Comparison of ENCODE assay signal across 22 cellular contexts in the genomic region with DNA sequence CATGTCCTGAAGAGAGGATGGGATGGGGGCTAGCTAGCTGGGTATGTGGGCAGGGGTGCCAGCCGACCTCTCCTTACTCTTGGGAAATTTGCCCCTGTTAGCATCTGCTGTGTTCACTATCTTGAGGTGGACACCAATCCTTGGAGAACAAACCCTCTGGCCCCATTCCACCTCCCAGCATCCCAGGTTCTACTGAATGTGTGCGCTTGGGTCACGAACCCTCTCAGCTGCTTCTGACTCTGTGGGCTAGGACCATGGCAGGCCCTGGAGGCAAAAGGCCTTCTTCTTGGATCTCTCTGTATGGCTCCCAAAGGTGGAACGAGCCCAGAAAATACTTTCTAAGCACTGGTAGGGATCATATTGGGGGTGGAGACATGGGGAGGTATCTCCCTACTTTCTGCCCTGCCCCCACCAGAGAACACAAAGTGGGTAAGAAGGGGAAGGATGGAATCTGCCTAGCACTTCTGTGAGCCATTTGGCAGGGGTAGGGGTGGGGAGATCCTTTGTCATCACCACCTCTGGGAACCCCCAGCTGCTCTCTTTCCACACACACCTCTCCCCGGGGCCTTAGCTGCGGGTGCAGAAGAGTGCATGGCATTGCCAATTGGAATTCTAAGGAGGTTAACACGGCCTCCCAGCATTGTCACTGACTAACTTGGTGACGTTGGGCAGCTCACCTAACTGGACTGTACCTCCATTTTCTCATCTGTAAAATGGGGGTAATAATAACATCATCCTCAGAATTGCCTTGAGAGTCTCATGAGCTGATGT. TPM values are rescaled to one million over a fixed set of nuclear protein-coding genes. Genes with fewer than 3 reads are reported as not detected.
A peak's percentile ranks its signal among the peaks of the same experiment; 100 is the strongest.
DNase-seq lines count a peak whose midpoint lies in the region; ATAC-seq, FAIRE-seq and TF ChIP-seq lines count a peak whose summit lies in the region.
"Had no signal": no experiment of that assay in that cellular context is flagged by ENCODE, and none has a peak within 500 bp of the region (broad histone marks: within the 10 kb centered on the region; RNA-seq: fewer than 3 reads in every experiment).

No MANE protein-coding gene starts in this region.

- no peak for ATAC-seq in activated CD4-positive, CD25-positive, alpha-beta regulatory T cell treated with anti-CD3 and anti-CD28 coated beads, Interleukin-2, amount 50 U/mL, for 24 hours
- ATAC-seq: gastroesophageal sphincter; stimulated activated memory B cell treated with anti-CD40 and anti-IgM and Interleukin-4, amounts not matched to agents 10 μg/mL and 1 μg/mL and 100 μg/mL, for 72 hours had no signal

- H3K36me3 ChIP-seq in mesendoderm (ENCODE audit: control insufficient read depth, insufficient read depth, low read length) (no peaks in the 10 kb centered on the region), spleen (no peaks in the 10 kb centered on the region), vagina (no peaks in the 10 kb centered on the region)
- H3K36me3 ChIP-seq: gastroesophageal sphincter, prostate gland, upper lobe of left lung had no signal

- no peak overlapping the region for H3K18ac ChIP-seq in mesendoderm (ENCODE audit: low read length)

- peak; percentile 16 for DNase-seq in activated CD4-positive, CD25-positive, alpha-beta regulatory T cell treated with anti-CD3 and anti-CD28 coated beads, Interleukin-2, amount 50 U/mL, for 72 hours
- DNase-seq in coronary artery (ENCODE audit: low spot score) (peak; percentile 36), mesendoderm (no peak), spleen (peak; percentile 21), GM12891 (ENCODE audit: insufficient read length, low spot score) (no peak), foreskin melanocyte (no peak), vagina (ENCODE audit: extremely low spot score in 2 of 2) (no peak)
- DNase-seq: 8988T; activated CD4-positive, alpha-beta T cell treated with anti-CD3 and anti-CD28 coated beads, Interleukin-2, amount 50 U/mL, for 48 hours; activated naive CD4-positive, alpha-beta T cell treated with Interleukin-2 at 50 U/mL for 16 hours; CD4-positive, alpha-beta T cell; GM23248; HFFc6; naive B cell; NCI-H82; nucleus accumbens had no signal

- no peak overlapping the region for H4K5ac ChIP-seq in mesendoderm (ENCODE audit: low read length)

- H2AK5ac ChIP-seq in mesendoderm (ENCODE audit: low read length): no peak overlapping the region

- peaks cover 48% of the 10 kb centered on the region for H3K79me2 ChIP-seq in mesendoderm (ENCODE audit: control insufficient read depth, insufficient read depth, low read length)

- H3K27ac ChIP-seq in coronary artery (peak overlapping the region in 1 of 2 donors; percentile 13), mesendoderm (ENCODE audit: low read depth, low read length) (no peak overlapping the region), spleen (no peak overlapping the region), vagina (no peak overlapping the region)
- H3K27ac ChIP-seq: gastroesophageal sphincter, GM23248, prostate gland, upper lobe of left lung had no signal

- peak overlapping the region; percentile 51 for H3K23ac ChIP-seq in mesendoderm (ENCODE audit: low read length)

- H3K4ac ChIP-seq in mesendoderm (ENCODE audit: low read depth, low read length): no peak overlapping the region

- FAIRE-seq in GM12891 (lab: Jason Lieb, UNC): no peak
- FAIRE-seq: GM18507 had no signal

- peaks cover 28% of the 10 kb centered on the region for H3K79me1 ChIP-seq in mesendoderm (ENCODE audit: low read length)

- H3K9ac ChIP-seq in mesendoderm (ENCODE audit: low read length): no peak overlapping the region
- H3K9ac ChIP-seq: GM23248 had no signal

- H3K4me2 ChIP-seq in mesendoderm (ENCODE audit: low read length): no peak overlapping the region

- H3K56ac ChIP-seq in mesendoderm (ENCODE audit: low read length): no peak overlapping the region

- no peak overlapping the region for H2BK120ac ChIP-seq in mesendoderm (ENCODE audit: low read depth, low read length)

- no peak overlapping the region for H2BK5ac ChIP-seq in mesendoderm (ENCODE audit: low read length)

- no peaks in the 10 kb centered on the region for H3K27me3 ChIP-seq in mesendoderm (ENCODE audit: insufficient read depth, low read length, poor library complexity)
- peaks cover 0 to 67% (median 5%) of the 10 kb centered on the region in 7 donors for H3K27me3 ChIP-seq in spleen (replicated peaks in 1 of 7)
- H3K27me3 ChIP-seq in vagina: no peaks in the 10 kb centered on the region
- H3K27me3 ChIP-seq: gastroesophageal sphincter, upper lobe of left lung had no signal

- no peak overlapping the region for H4K8ac ChIP-seq in mesendoderm (ENCODE audit: low read depth, low read length)

- no peaks in the 10 kb centered on the region for H3K9me3 ChIP-seq in spleen
- H3K9me3 ChIP-seq in vagina: no peaks in the 10 kb centered on the region
- H3K9me3 ChIP-seq: gastroesophageal sphincter, prostate gland, upper lobe of left lung had no signal

- whole genome bisulfite sequencing in mesendoderm (ENCODE audit: extremely low coverage, insufficient coverage, low lambda C conversion rate): no CpG with 5 or more reads among the region's 8 CpGs
- WGBS in spleen, 5 donors: 83 to 91% (median 87%) methylated on average over 7 to 8 of the region's 8 CpGs

- TF ChIP-seq POLR2A in spleen (IDR thresholded peaks at IDR 0.05) (no peak), GM12891 (IDR thresholded peaks at IDR 0.05; ENCODE audit: low read depth, low read length) (no peak), vagina (IDR thresholded peaks at IDR 0.05) (no peak)

- H3K4me3 ChIP-seq in coronary artery (no peak overlapping the region), mesendoderm (ENCODE audit: low read length) (no peak overlapping the region), spleen (no peak overlapping the region), vagina (no peak overlapping the region)
- H3K4me3 ChIP-seq: gastroesophageal sphincter, GM23248, prostate gland, upper lobe of left lung had no signal

- intact Hi-C loops in spleen (cut with DNase I; ENCODE audit: low total_unique reads): no loop called here
- intact Hi-C loops in vagina (cut with DNase I): loop anchor here (10.0 kb wide), 1 partner anchor 45 kb away; no protein-coding TSS in a partner anchor

- TF ChIP-seq CTCF in coronary artery (IDR thresholded peaks at IDR 0.05): no peak
- TF ChIP-seq CTCF in spleen (IDR thresholded peaks at IDR 0.05 in 8 of 11, conservative IDR thresholded peaks at IDR 0.05 in 3 of 11): no peak
- TF ChIP-seq CTCF in vagina (IDR thresholded peaks at IDR 0.05): no peak

- no peak overlapping the region for H2BK15ac ChIP-seq in mesendoderm (replicated peaks; ENCODE audit: low read depth)

- H3K4me1 ChIP-seq in mesendoderm (ENCODE audit: control insufficient read depth, low read depth, low read length) (peaks cover 29% of the 10 kb centered on the region), spleen (peaks cover 8 to 58% (median 23%) of the 10 kb centered on the region in 6 donors), vagina (peaks cover 44% of the 10 kb centered on the region)
- H3K4me1 ChIP-seq: prostate gland had no signal

TF ChIP-seq in GM12891, 5 proteins besides CTCF, POLR2A, EP300 and RAD21:
- TF ChIP-seq TAF1 (IDR thresholded peaks at IDR 0.05; ENCODE audit: low read depth, low read length): no peak
- no peak for TF ChIP-seq SPI1 (IDR thresholded peaks at IDR 0.05; ENCODE audit: low read depth, low read length)
- no peak for TF ChIP-seq PAX5 (IDR thresholded peaks at IDR 0.05; ENCODE audit: insufficient read depth, low read length, severe bottlenecking)
- TF ChIP-seq POLR2AphosphoS5 (IDR thresholded peaks at IDR 0.05; ENCODE audit: low read depth, low read length): no peak
- TF ChIP-seq POU2F2 (IDR thresholded peaks at IDR 0.05; ENCODE audit: low read depth, low read length): no peak
TF ChIP-seq in GM12891: peak in this region for 0.

RNA-seq across cellular contexts. Expression of a gene that starts 7.7 kb away (rescaled TPM):
- polyA plus RNA-seq in mesendoderm (2013, experiment 1 of 2): 8.2 TPM
- 8.1 TPM for polyA plus RNA-seq in mesendoderm (2013, experiment 2 of 2)
- 10 to 100 TPM in 5 of 7 donors, 1 to 10 TPM in 2; 6.8 to 21.1 (median 15.4) TPM for total RNA-seq in spleen
- polyA plus RNA-seq in spleen: 1 to 10 TPM in 2 of 3 donors, under 1 TPM in 1; 0.74 to 3.2 (median 1.7) TPM
- not detected for polyA plus RNA-seq in GM12891 (2012; ENCODE audit: low read depth, missing spikeins)
- total RNA-seq in vagina: 24.3 TPM

Comparison
In these comparisons a context has a peak if more than half of its experiments do, and no peak if none do; other contexts are left out.
1. DNase-seq: peak in activated CD4-positive, CD25-positive, alpha-beta regulatory T cell treated with anti-CD3 and anti-CD28 coated beads, Interleukin-2, amount 50 U/mL, for 72 hours (single experiment), coronary artery (single experiment) and spleen (single experiment); none in mesendoderm (single experiment), GM12891 (single experiment), foreskin melanocyte (single experiment) and vagina (0 of 2).